Comparison of ENCODE assay signal across 15 cellular contexts in the genomic region with DNA sequence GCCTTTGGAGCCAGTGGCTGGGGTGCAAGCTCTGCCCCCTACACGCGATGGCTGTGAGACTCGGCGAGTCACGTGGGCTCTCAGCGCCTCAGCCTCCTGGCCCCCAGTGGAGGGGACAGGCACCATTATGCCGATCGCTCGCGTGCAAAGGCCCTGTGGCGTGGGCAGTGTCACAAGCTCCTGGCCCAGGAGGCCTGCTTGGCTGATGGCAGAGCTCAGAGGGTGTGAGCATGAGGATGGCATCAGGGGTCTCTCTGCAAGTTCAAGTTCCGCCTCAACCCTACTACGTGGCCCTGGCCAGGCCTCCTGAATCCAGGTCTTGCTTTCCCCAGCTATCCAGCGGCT.
DNase-seq lines count a peak whose midpoint lies in the region; ATAC-seq and TF ChIP-seq lines count a peak whose summit lies in the region.
"Had no signal": no experiment of that assay in that cellular context is flagged by ENCODE, and none has a peak within 500 bp of the region (broad histone marks: within the 10 kb centered on the region; RNA-seq: fewer than 3 reads in every experiment).

No MANE protein-coding gene starts in this region.

- H2AFZ ChIP-seq in Karpas-422 (ENCODE audit: low read length): no peak overlapping the region

- H3K4me1 ChIP-seq in Peyer's patch: peaks cover 0 to 10% (median 0%) of the 10 kb centered on the region in 4 donors
- H3K4me1 ChIP-seq in heart left ventricle: peaks cover 0 to 19% (median 4%) of the 10 kb centered on the region in 12 donors
- H3K4me1 ChIP-seq in ovary (ENCODE audit: insufficient read depth): no peaks in the 10 kb centered on the region
- H3K4me1 ChIP-seq in Karpas-422 (ENCODE audit: low read length): no peaks in the 10 kb centered on the region

- H4K20me1 ChIP-seq in Karpas-422 (ENCODE audit: insufficient read depth, low read depth, low read length): no peaks in the 10 kb centered on the region; the same call in 1 of the 2 replicates

- H3K36me3 ChIP-seq in Peyer's patch (no peaks in the 10 kb centered on the region), heart left ventricle (no peaks in the 10 kb centered on the region), ovary (no peaks in the 10 kb centered on the region), Karpas-422 (ENCODE audit: insufficient read depth, low read length) (no peaks in the 10 kb centered on the region)

- H3K9me3 Mint-ChIP-seq in CD14-positive monocyte: peaks cover 0 to 5% (median 2%) of the 10 kb centered on the region in 7 donors

- TF ChIP-seq POLR2A in Peyer's patch (IDR thresholded peaks at IDR 0.05) (no peak), heart left ventricle (IDR thresholded peaks at IDR 0.05) (no peak), ovary (IDR thresholded peaks at IDR 0.05) (no peak)

- peak overlapping the region in 1 of 2 donors; percentile 49 for H3K4me3 Mint-ChIP-seq in CD14-positive monocyte

- no peak overlapping the region for H3K9ac ChIP-seq in Karpas-422 (ENCODE audit: low read length)

- no peak overlapping the region for H3K27ac ChIP-seq in Peyer's patch
- H3K27ac ChIP-seq in heart left ventricle: no peak overlapping the region
- H3K27ac ChIP-seq in ovary: no peak overlapping the region
- H3K27ac ChIP-seq in Karpas-422 (ENCODE audit: low read length): no peak overlapping the region
- H3K27ac ChIP-seq: C4-2B, SK-N-MC had no signal

- H3K79me2 ChIP-seq in Karpas-422 (ENCODE audit: low read length): no peaks in the 10 kb centered on the region

- WGBS in heart left ventricle, 4 donors: 98 to 100% (median 99%) methylated on average over 13 to 14 of the region's 14 CpGs
- WGBS in ovary, 3 donors: 96 to 98% (median 97%) methylated on average over 14 of the region's 14 CpGs

- TF ChIP-seq CTCF in CD14-positive monocyte (IDR thresholded peaks at IDR 0.05) (no peak), Peyer's patch (IDR thresholded peaks at IDR 0.05) (no peak), heart left ventricle (IDR thresholded peaks at IDR 0.05) (no peak), ovary (IDR thresholded peaks at IDR 0.05) (no peak)

- no peak overlapping the region for H3K27ac Mint-ChIP-seq in CD14-positive monocyte

- H3K27me3 ChIP-seq in Peyer's patch (no peaks in the 10 kb centered on the region), heart left ventricle (no peaks in the 10 kb centered on the region), ovary (no peaks in the 10 kb centered on the region), Karpas-422 (ENCODE audit: low read length) (no peaks in the 10 kb centered on the region)

- no peaks in the 10 kb centered on the region for H3K9me2 ChIP-seq in Karpas-422 (replicated peaks; ENCODE audit: insufficient read depth, low read length)

- DNase-seq in CD14-positive monocyte (ENCODE audit: low spot score) (peak; percentile 17), Peyer's patch (peak in 2 of 3 donors; percentile 33 to 40), heart left ventricle (peak in 4 of 5 donors; percentile 12 to 40 (median 20)), ovary (peak; percentile 7 to 31 (median 16)), foreskin melanocyte (no peak), Karpas-422 (no peak)
- DNase-seq: effector CD8-positive, alpha-beta T cell; IMR-90; midbrain; NCI-H2171 treated with DMSO at 0.1 percent for 48 hours; stimulated activated CD4-positive, alpha-beta T cell treated with anti-CD3 and anti-CD28 coated beads, Interleukin-2, amount 100 ng/mL, for 24 hours had no signal

- H3K27me3 Mint-ChIP-seq in CD14-positive monocyte (ENCODE audit: low read depth in 3 of 3): peaks cover 13 to 38% (median 23%) of the 10 kb centered on the region in 3 donors

- H3K4me2 ChIP-seq in Karpas-422 (ENCODE audit: low read depth, low read length, poor library complexity, severe bottlenecking): no peak overlapping the region

- H3K36me3 Mint-ChIP-seq in CD14-positive monocyte: peaks cover 47 to 53% of the 10 kb centered on the region in 2 donors

- intact Hi-C loops in CD14-positive monocyte (cut with micrococcal nuclease) (no loop called here), heart left ventricle (cut with DNase I) (loop anchor here in 1 of 10 donors (5.0 kb wide), 1 partner anchor 93 kb away; the partner anchor contains the start of gene KCNQ1OT1), ovary (cut with DNase I) (no loop called here)

- TF ChIP-seq EP300 in ovary (IDR thresholded peaks at IDR 0.05): no peak

- no peaks in the 10 kb centered on the region for H3K9me3 ChIP-seq in Peyer's patch
- peaks cover 0 to 10% (median 0%) of the 10 kb centered on the region in 12 donors for H3K9me3 ChIP-seq in heart left ventricle
- no peaks in the 10 kb centered on the region for H3K9me3 ChIP-seq in ovary
- no peaks in the 10 kb centered on the region for H3K9me3 ChIP-seq in Karpas-422 (ENCODE audit: low read length)

- no peak for ATAC-seq in heart left ventricle
- no peak for ATAC-seq in HG03159 (IDR thresholded peaks at IDR 0.05; ENCODE audit: unreplicated experiment)
- no peak for ATAC-seq in GM21390 (IDR thresholded peaks at IDR 0.05; ENCODE audit: unreplicated experiment)

- H3K4me1 Mint-ChIP-seq in CD14-positive monocyte: peaks cover 16% of the 10 kb centered on the region

- H3K4me3 ChIP-seq in Peyer's patch (no peak overlapping the region), heart left ventricle (no peak overlapping the region), ovary (no peak overlapping the region), Karpas-422 (ENCODE audit: low read length) (no peak overlapping the region)
- H3K4me3 ChIP-seq: SK-N-MC had no signal

Comparison
In these comparisons a context has a peak if more than half of its experiments do, and no peak if none do; other contexts are left out.
1. DNase-seq: peak in CD14-positive monocyte (single experiment), Peyer's patch (2 of 3), heart left ventricle (4 of 5) and ovary (5 of 5); none in foreskin melanocyte (single experiment) and Karpas-422 (single experiment).